Comparison of ENCODE assay signal across 19 cellular contexts in the genomic region with DNA sequence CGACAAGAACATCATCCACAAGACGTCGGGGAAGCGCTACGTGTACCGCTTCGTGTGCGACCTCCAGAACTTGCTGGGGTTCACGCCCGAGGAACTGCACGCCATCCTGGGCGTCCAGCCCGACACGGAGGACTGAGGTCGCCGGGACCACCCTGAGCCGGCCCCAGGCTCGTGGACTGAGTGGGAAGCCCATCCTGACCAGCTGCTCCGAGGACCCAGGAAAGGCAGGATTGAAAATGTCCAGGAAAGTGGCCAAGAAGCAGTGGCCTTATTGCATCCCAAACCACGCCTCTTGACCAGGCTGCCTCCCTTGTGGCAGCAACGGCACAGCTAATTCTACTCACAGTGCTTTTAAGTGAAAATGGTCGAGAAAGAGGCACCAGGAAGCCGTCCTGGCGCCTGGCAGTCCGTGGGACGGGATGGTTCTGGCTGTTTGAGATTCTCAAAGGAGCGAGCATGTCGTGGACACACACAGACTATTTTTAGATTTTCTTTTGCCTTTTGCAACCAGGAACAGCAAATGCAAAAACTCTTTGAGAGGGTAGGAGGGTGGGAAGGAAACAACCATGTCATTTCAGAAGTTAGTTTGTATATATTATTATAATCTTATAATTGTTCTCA. TPM values are rescaled to one million over a fixed set of nuclear protein-coding genes. Genes with fewer than 3 reads are reported as not detected.
DNase-seq lines count a peak whose midpoint lies in the region; ATAC-seq and TF ChIP-seq lines count a peak whose summit lies in the region.
"Had no signal": no experiment of that assay in that cellular context is flagged by ENCODE, and none has a peak within 500 bp of the region (broad histone marks: within the 10 kb centered on the region; RNA-seq: fewer than 3 reads in every experiment).

No MANE protein-coding gene starts in this region.

- POLR2A ChIA-PET in PC-3 (lab: Charles Lee; ENCODE audit: unreplicated experiment), result no interaction called here
- POLR2A ChIA-PET in activated CD4-positive, alpha-beta T cell treated with anti-CD3 and anti-CD28 coated beads, Interleukin-2, amount 10 ng/mL, durations not matched to agents 7 days and 5 days (lab: Charles Lee), result no interaction called here
- POLR2A ChIA-PET in activated CD4-positive, alpha-beta memory T cell treated with anti-CD3 and anti-CD28 coated beads for 36 hours (lab: Charles Lee), result no interaction called here

- H3K9ac ChIP-seq in PC-3 (ENCODE audit: low read length), result no peak overlapping the region
- H3K9ac ChIP-seq in stomach smooth muscle (ENCODE audit: low read length in 2 of 2), result peak overlapping the region; percentile 23 to 29

- H3K4me3 Mint-ChIP-seq in activated CD4-positive, alpha-beta T cell treated with anti-CD3 and anti-CD28 coated beads, Interleukin-2, amount 10 ng/mL, durations not matched to agents 7 days and 5 days, result no peak overlapping the region
- no peak overlapping the region for H3K4me3 Mint-ChIP-seq in activated CD4-positive, alpha-beta memory T cell treated with anti-CD3 and anti-CD28 coated beads for 36 hours
- H3K4me3 Mint-ChIP-seq: activated CD4-positive, alpha-beta T cell treated with anti-CD3 and anti-CD28 coated beads for 36 hours; natural killer cell had no signal

- TF ChIP-seq CTCF in PC-3 (conservative IDR thresholded peaks at IDR 0.05; ENCODE audit: low read depth, low read length) (no peak), esophagus squamous epithelium (IDR thresholded peaks at IDR 0.05) (no peak), lower lobe of right lung (IDR thresholded peaks at IDR 0.05) (no peak)

- H3K9me3 ChIP-seq in PC-3 (ENCODE audit: low read length) (no peaks in the 10 kb centered on the region), esophagus squamous epithelium (peaks cover 0 to 10% (median 5%) of the 10 kb centered on the region in 3 donors), lower lobe of right lung (peaks cover 6% of the 10 kb centered on the region), stomach smooth muscle (ENCODE audit: control insufficient read depth in 2 of 2, low read length in 2 of 2) (peaks cover 0 to 9% of the 10 kb centered on the region in 2 donors)

- no peaks in the 10 kb centered on the region for H3K27me3 ChIP-seq in PC-3 (ENCODE audit: low read length)
- no peaks in the 10 kb centered on the region for H3K27me3 ChIP-seq in esophagus squamous epithelium
- no peaks in the 10 kb centered on the region for H3K27me3 ChIP-seq in lower lobe of right lung (ENCODE audit: low read depth)
- no peaks in the 10 kb centered on the region for H3K27me3 ChIP-seq in stomach smooth muscle (ENCODE audit: control insufficient read depth in 1 of 2, insufficient read depth in 2 of 2, low read length in 2 of 2)

- H3K27me3 Mint-ChIP-seq in activated CD4-positive, alpha-beta T cell treated with anti-CD3 and anti-CD28 coated beads, Interleukin-2, amount 10 ng/mL, durations not matched to agents 7 days and 5 days, result no peaks in the 10 kb centered on the region
- no peaks in the 10 kb centered on the region for H3K27me3 Mint-ChIP-seq in activated CD4-positive, alpha-beta memory T cell treated with anti-CD3 and anti-CD28 coated beads for 36 hours
- H3K27me3 Mint-ChIP-seq: activated CD4-positive, alpha-beta T cell treated with anti-CD3 and anti-CD28 coated beads for 36 hours had no signal

- H3K4me3 ChIP-seq in PC-3 (ENCODE audit: low read length) (no peak overlapping the region), esophagus squamous epithelium (no peak overlapping the region), lower lobe of right lung (no peak overlapping the region), stomach smooth muscle (ENCODE audit: low read length in 2 of 2) (peak overlapping the region in 1 of 2 donors; percentile 47)

- H3K36me3 ChIP-seq in PC-3 (ENCODE audit: low read depth, low read length) (peaks cover 66% of the 10 kb centered on the region), esophagus squamous epithelium (peaks cover 43 to 76% (median 46%) of the 10 kb centered on the region in 3 donors), lower lobe of right lung (peaks cover 71% of the 10 kb centered on the region), stomach smooth muscle (ENCODE audit: control insufficient read depth in 2 of 2, insufficient read depth in 2 of 2, low read length in 2 of 2) (peaks cover 50 to 52% of the 10 kb centered on the region in 2 donors)

- DNase-seq in PC-3 (no peak), esophagus squamous epithelium (lab: John Stamatoyannopoulos, UW) (no peak), lower lobe of right lung (no peak), kidney tubule cell (ENCODE audit: low spot score) (no peak)
- no peak for DNase-seq in activated CD4-positive, alpha-beta T cell treated with anti-CD3 and anti-CD28 coated beads, Interleukin-2, amount 10 ng/mL, durations not matched to agents 7 days and 5 days
- no peak for DNase-seq in stimulated activated CD4-positive, alpha-beta T cell treated with anti-CD3 and anti-CD28 coated beads, Interleukin-15, amount 100 ng/mL, for 24 hours
- DNase-seq in activated CD4-positive, alpha-beta memory T cell treated with anti-CD3 and anti-CD28 coated beads for 36 hours, result no peak
- DNase-seq: activated CD4-positive, alpha-beta T cell treated with anti-CD3 and anti-CD28 coated beads for 36 hours; activated T-cell treated with anti-CD3 and anti-CD28 coated beads, Interleukin-2, amount 50 U/mL, for 1 hour; cortex of kidney; HCEC 1CT; Karpas-422; natural killer cell; NCI-H187; NCI-H510A; retina; stimulated activated naive CD4-positive, alpha-beta T cell treated with Interleukin-2 at 50 U/mL for 16 hours had no signal

- H3K27ac ChIP-seq in PC-3 (ENCODE audit: low read length) (no peak overlapping the region), esophagus squamous epithelium (peak overlapping the region; percentile 77 to 91 (median 87)), lower lobe of right lung (peak overlapping the region; percentile 76), stomach smooth muscle (ENCODE audit: low read length) (peak overlapping the region; percentile 80)
- H3K27ac ChIP-seq: HL-60 had no signal

- H3K9me2 ChIP-seq in PC-3 (replicated peaks; ENCODE audit: low read length), result no peaks in the 10 kb centered on the region

- no peak overlapping the region for H3K4me2 ChIP-seq in PC-3 (ENCODE audit: low read length)

- BruUV-seq in PC-3 (replicated peaks; lab: Mats Ljungman, UMichigan), result TSS peak; percentile 4

- H3F3A ChIP-seq in PC-3 (ENCODE audit: low read length, unreplicated experiment), result peaks cover 13% of the 10 kb centered on the region

- peaks cover 8% of the 10 kb centered on the region; the same call in 1 of the 2 replicates for H4K20me1 ChIP-seq in PC-3 (ENCODE audit: low read length)

- H3K27ac Mint-ChIP-seq in activated CD4-positive, alpha-beta T cell treated with anti-CD3 and anti-CD28 coated beads, Interleukin-2, amount 10 ng/mL, durations not matched to agents 7 days and 5 days, result no peak overlapping the region
- H3K27ac Mint-ChIP-seq in activated CD4-positive, alpha-beta memory T cell treated with anti-CD3 and anti-CD28 coated beads for 36 hours, result no peak overlapping the region
- H3K27ac Mint-ChIP-seq: activated CD4-positive, alpha-beta T cell treated with anti-CD3 and anti-CD28 coated beads for 36 hours; natural killer cell had no signal

- 71 to 84% methylated on average over 22 to 24 of the region's 28 CpGs for WGBS in esophagus squamous epithelium, 2 donors

- CTCF ChIA-PET in PC-3 (lab: Charles Lee), result no interaction called here
- CTCF ChIA-PET in activated CD4-positive, alpha-beta T cell treated with anti-CD3 and anti-CD28 coated beads, Interleukin-2, amount 10 ng/mL, durations not matched to agents 7 days and 5 days (lab: Charles Lee), result interaction anchor here (1.1 kb wide), 1 partner anchor 50 kb away, joined by 3 read pairs; no protein-coding TSS in a partner anchor
- CTCF ChIA-PET in activated CD4-positive, alpha-beta memory T cell treated with anti-CD3 and anti-CD28 coated beads for 36 hours (lab: Charles Lee), result interaction anchor here (0.6 kb wide), 1 partner anchor 161 kb away, joined by 3 read pairs; no protein-coding TSS in a partner anchor

- TF ChIP-seq POLR2A in esophagus squamous epithelium (IDR thresholded peaks at IDR 0.05), result no peak

- H3K4me1 ChIP-seq in PC-3 (ENCODE audit: insufficient read depth, low read length) (peaks cover 31% of the 10 kb centered on the region), esophagus squamous epithelium (peaks cover 0 to 72% (median 44%) of the 10 kb centered on the region in 3 donors), lower lobe of right lung (peaks cover 80% of the 10 kb centered on the region), stomach smooth muscle (ENCODE audit: control insufficient read depth, insufficient read depth, low read length) (peaks cover 52% of the 10 kb centered on the region)

- peaks cover 17% of the 10 kb centered on the region; the same call in 1 of the 2 replicates for H3K79me2 ChIP-seq in PC-3 (ENCODE audit: low read length)

- H3K4me1 Mint-ChIP-seq in activated CD4-positive, alpha-beta T cell treated with anti-CD3 and anti-CD28 coated beads, Interleukin-2, amount 10 ng/mL, durations not matched to agents 7 days and 5 days, result no peaks in the 10 kb centered on the region
- H3K4me1 Mint-ChIP-seq in activated CD4-positive, alpha-beta memory T cell treated with anti-CD3 and anti-CD28 coated beads for 36 hours (ENCODE audit: low read depth), result no peaks in the 10 kb centered on the region
- H3K4me1 Mint-ChIP-seq: activated CD4-positive, alpha-beta T cell treated with anti-CD3 and anti-CD28 coated beads for 36 hours; natural killer cell had no signal

- intact Hi-C loops in PC-3 (cut with micrococcal nuclease) (loop anchor here (5.0 kb wide), 1 partner anchor 74 kb away; no protein-coding TSS in a partner anchor), esophagus squamous epithelium (cut with DNase I) (loop anchor here (10.0 kb wide), 1 partner anchor 1052 kb away; no protein-coding TSS in a partner anchor), lower lobe of right lung (cut with DNase I) (no loop called here)
- intact Hi-C loops in activated CD4-positive, alpha-beta memory T cell treated with anti-CD3 and anti-CD28 coated beads for 36 hours (cut with micrococcal nuclease), result no loop called here

- peaks cover 8% of the 10 kb centered on the region for H3K9me3 Mint-ChIP-seq in activated CD4-positive, alpha-beta T cell treated with anti-CD3 and anti-CD28 coated beads, Interleukin-2, amount 10 ng/mL, durations not matched to agents 7 days and 5 days
- peaks cover 11% of the 10 kb centered on the region for H3K9me3 Mint-ChIP-seq in activated CD4-positive, alpha-beta memory T cell treated with anti-CD3 and anti-CD28 coated beads for 36 hours
- H3K9me3 Mint-ChIP-seq: natural killer cell had no signal

- H2AFZ ChIP-seq in PC-3 (ENCODE audit: low read length), result no peak overlapping the region

- peaks cover 62% of the 10 kb centered on the region for H3K36me3 Mint-ChIP-seq in activated CD4-positive, alpha-beta T cell treated with anti-CD3 and anti-CD28 coated beads, Interleukin-2, amount 10 ng/mL, durations not matched to agents 7 days and 5 days (ENCODE audit: low read depth)
- peaks cover 65% of the 10 kb centered on the region for H3K36me3 Mint-ChIP-seq in activated CD4-positive, alpha-beta memory T cell treated with anti-CD3 and anti-CD28 coated beads for 36 hours

- no peak for ATAC-seq in PC-3
- ATAC-seq in lower lobe of right lung, result no peak
- ATAC-seq: activated CD4-positive, alpha-beta T cell treated with anti-CD3 and anti-CD28 coated beads for 36 hours; natural killer cell had no signal

RNA-seq across cellular contexts. Expression of gene ETS2, which starts 17.1 kb away (rescaled TPM):
- 127 and 146 TPM in 2 replicates for total RNA-seq in PC-3 (2014; rRNA removed)
- total RNA-seq in esophagus squamous epithelium, result 100 to 1,000 TPM in 1 of 4 donors, 10 to 100 TPM in 3; 67.5 to 118 (median 78.8) TPM
- 160 TPM for total RNA-seq in lower lobe of right lung
- 10 to 100 TPM; 15.2 to 19.7 TPM for total RNA-seq in activated CD4-positive, alpha-beta T cell treated with anti-CD3 and anti-CD28 coated beads, Interleukin-2, amount 10 ng/mL, durations not matched to agents 7 days and 5 days
- total RNA-seq in activated CD4-positive, alpha-beta memory T cell treated with anti-CD3 and anti-CD28 coated beads for 36 hours, result 10 to 100 TPM; 22.1 to 25.0 TPM

Comparison
In these comparisons a context has a peak if more than half of its experiments do, and no peak if none do; other contexts are left out.
1. intact Hi-C loops: an anchor here in PC-3 (5.0 kb wide) and esophagus squamous epithelium (10.0 kb wide); none called in lower lobe of right lung and activated CD4-positive, alpha-beta memory T cell treated with anti-CD3 and anti-CD28 coated beads for 36 hours.